In genomic region chr20:59147197-59147596, GRCh38 we compare ENCODE assay signal across 15 cellular contexts. TPM values are rescaled to one million over a fixed set of nuclear protein-coding genes. Genes with fewer than 3 reads are reported as not detected.
DNase-seq lines count a peak whose midpoint lies in the region; ATAC-seq, FAIRE-seq and TF ChIP-seq lines count a peak whose summit lies in the region.
"Had no signal": no experiment of that assay in that cellular context is flagged by ENCODE, and none has a peak within 500 bp of the region (broad histone marks: within the 10 kb centered on the region; RNA-seq: fewer than 3 reads in every experiment).

No MANE protein-coding gene starts in this region.

- POLR2A ChIA-PET in CD4-positive, alpha-beta T cell (lab: Charles Lee), result interaction anchor here (0.7 to 11.4 kb wide), 13 partner anchors 10 to 115 kb away, joined by 3 to 203 read pairs (median 8); partner anchors contain the start of genes ATP5F1E and ZNF831
- POLR2A ChIA-PET in A673 (lab: Charles Lee; ENCODE audit: low non-redundant PET), result no interaction called here

- H3K9me3 Mint-ChIP-seq in CD4-positive, alpha-beta T cell, result peaks cover 3% of the 10 kb centered on the region
- H3K9me3 Mint-ChIP-seq in activated CD8-positive, alpha-beta memory T cell treated with anti-CD3 and anti-CD28 coated beads, Interleukin-2, amount 10 ng/mL, durations not matched to agents 7 days and 5 days (ENCODE audit: low read depth), result no peaks in the 10 kb centered on the region
- no peaks in the 10 kb centered on the region for H3K9me3 Mint-ChIP-seq in Calu3 (ENCODE audit: low read depth, unreplicated experiment)

- CTCF ChIA-PET in CD4-positive, alpha-beta T cell (lab: Charles Lee), result interaction anchor here (1.2 to 2.4 kb wide), 7 partner anchors 12 to 61 kb away, joined by 7 to 13 read pairs (median 10); partner anchors contain the start of gene ZNF831
- CTCF ChIA-PET in activated CD8-positive, alpha-beta memory T cell treated with anti-CD3 and anti-CD28 coated beads, Interleukin-2, amount 10 ng/mL, durations not matched to agents 7 days and 5 days (lab: Charles Lee), result interaction anchor here (0.9 to 2.1 kb wide), 4 partner anchors 13 to 276 kb away, joined by 3 to 10 read pairs (median 6); no protein-coding TSS in a partner anchor
- CTCF ChIA-PET in A673 (lab: Charles Lee) (no interaction called here), Calu3 (lab: Charles Lee) (no interaction called here)

- intact Hi-C loops in CD4-positive, alpha-beta T cell (cut with DNase I, micrococcal nuclease), result loop anchor here (2.0 to 5.0 kb wide), 6 partner anchors 14 to 840 kb away; partner anchors contain the start of gene RAB22A (in 1 of the 2)
- intact Hi-C loops in cardiac septum (cut with DNase I) (no loop called here), A673 (cut with micrococcal nuclease; ENCODE audit: unreplicated experiment) (no loop called here), Calu3 (cut with micrococcal nuclease; ENCODE audit: unreplicated experiment) (no loop called here)

- H3K4me1 ChIP-seq in skeletal muscle tissue (ENCODE audit: control insufficient read depth in 3 of 3, insufficient read depth in 3 of 3, low read length in 3 of 3) (peaks cover 21 to 31% (median 29%) of the 10 kb centered on the region in 3 donors), A673 (ENCODE audit: insufficient read depth, low read length, poor library complexity, severe bottlenecking) (no peaks in the 10 kb centered on the region)

- H3K36me3 ChIP-seq in skeletal muscle tissue (ENCODE audit: control insufficient read depth in 3 of 3, insufficient read depth in 3 of 3, low read length in 3 of 3), result no peaks in the 10 kb centered on the region
- no peaks in the 10 kb centered on the region for H3K36me3 ChIP-seq in A673 (ENCODE audit: insufficient read depth, low read length, poor library complexity, severe bottlenecking)

- H3K9me3 ChIP-seq in CD4-positive, alpha-beta T cell (ENCODE audit: control insufficient read depth, low read length), result no peaks in the 10 kb centered on the region
- H3K9me3 ChIP-seq in skeletal muscle tissue (ENCODE audit: control insufficient read depth in 3 of 3, low read length in 3 of 3) (no peaks in the 10 kb centered on the region), A673 (ENCODE audit: low read depth, low read length, poor library complexity, severe bottlenecking) (no peaks in the 10 kb centered on the region)
- H3K9me3 ChIP-seq: mucosa of descending colon had no signal

- no peaks in the 10 kb centered on the region for H3K27me3 Mint-ChIP-seq in CD4-positive, alpha-beta T cell
- no peaks in the 10 kb centered on the region for H3K27me3 Mint-ChIP-seq in activated CD8-positive, alpha-beta memory T cell treated with anti-CD3 and anti-CD28 coated beads, Interleukin-2, amount 10 ng/mL, durations not matched to agents 7 days and 5 days
- peaks cover 94% of the 10 kb centered on the region for H3K27me3 Mint-ChIP-seq in Calu3 (ENCODE audit: unreplicated experiment)

- no peak for ATAC-seq in CD4-positive, alpha-beta T cell (ENCODE audit: poor library complexity)
- no peak for ATAC-seq in activated CD8-positive, alpha-beta memory T cell treated with anti-CD3 and anti-CD28 coated beads, Interleukin-2, amount 10 ng/mL, durations not matched to agents 7 days and 5 days
- ATAC-seq: mucosa of descending colon had no signal

- DNase-seq in CD4-positive, alpha-beta T cell, result no peak
- no peak for DNase-seq in activated CD8-positive, alpha-beta memory T cell treated with anti-CD3 and anti-CD28 coated beads, Interleukin-2, amount 10 ng/mL, durations not matched to agents 7 days and 5 days
- DNase-seq in cardiac septum (ENCODE audit: low spot score), result peak; percentile 59
- no peak for DNase-seq in urothelium cell line (ENCODE audit: low spot score)
- no peak for DNase-seq in NCI-H2171 (lab: John Stamatoyannopoulos, UW)
- DNase-seq in A673 (ENCODE audit: low spot score), result no peak
- no peak for DNase-seq in Calu3
- DNase-seq: C1 segment of cervical spinal cord, GF-D8, hippocampal formation, mucosa of descending colon, NCI-H2029 had no signal

- peaks cover 44% of the 10 kb centered on the region for H3K36me3 Mint-ChIP-seq in CD4-positive, alpha-beta T cell (ENCODE audit: low read depth)
- peaks cover 4% of the 10 kb centered on the region for H3K36me3 Mint-ChIP-seq in activated CD8-positive, alpha-beta memory T cell treated with anti-CD3 and anti-CD28 coated beads, Interleukin-2, amount 10 ng/mL, durations not matched to agents 7 days and 5 days
- no peaks in the 10 kb centered on the region for H3K36me3 Mint-ChIP-seq in Calu3 (ENCODE audit: insufficient read depth, unreplicated experiment)

- peak overlapping the region; percentile 70 for H3K27ac ChIP-seq in CD4-positive, alpha-beta T cell (ENCODE audit: low read depth, low read length)
- H3K27ac ChIP-seq in skeletal muscle tissue (ENCODE audit: low read depth, low read length), result peak overlapping the region; percentile 69
- H3K27ac ChIP-seq in A673 (ENCODE audit: low read depth, low read length, poor library complexity, severe bottlenecking), result no peak overlapping the region

- peak overlapping the region in 1 of 3 donors; percentile 5 for H3K4me3 ChIP-seq in skeletal muscle tissue (ENCODE audit: low read length in 3 of 3)
- no peak overlapping the region for H3K4me3 ChIP-seq in A673 (ENCODE audit: low read depth, low read length, poor library complexity, severe bottlenecking)
- H3K4me3 ChIP-seq: mucosa of descending colon had no signal

- BruUV-seq in A673 (replicated peaks; lab: Mats Ljungman, UMichigan) (no TSS peak), Calu3 (replicated peaks; lab: Mats Ljungman, UMichigan) (no TSS peak)

- no peak for FAIRE-seq in urothelium cell line (lab: Jason Lieb, UNC)
- FAIRE-seq: endometrium had no signal

- no peak for TF ChIP-seq CTCF in CD4-positive, alpha-beta T cell (IDR thresholded peaks at IDR 0.05)
- no peak for TF ChIP-seq CTCF in A673 (conservative IDR thresholded peaks at IDR 0.05; ENCODE audit: low read depth, low read length)
- no peak for TF ChIP-seq CTCF in Calu3 (IDR thresholded peaks at IDR 0.05; ENCODE audit: unreplicated experiment)

- H3K27ac Mint-ChIP-seq in CD4-positive, alpha-beta T cell, result peak overlapping the region; percentile 97
- H3K27ac Mint-ChIP-seq in activated CD8-positive, alpha-beta memory T cell treated with anti-CD3 and anti-CD28 coated beads, Interleukin-2, amount 10 ng/mL, durations not matched to agents 7 days and 5 days, result peak overlapping the region; percentile 55
- H3K27ac Mint-ChIP-seq in Calu3 (ENCODE audit: unreplicated experiment), result no peak overlapping the region

- H3K9ac ChIP-seq in skeletal muscle tissue (ENCODE audit: low read depth in 1 of 3, low read length in 3 of 3), result peak overlapping the region in 1 of 3 donors; percentile 23

- H3K4me3 Mint-ChIP-seq in CD4-positive, alpha-beta T cell, result peak overlapping the region; percentile 92
- peak overlapping the region; percentile 56 for H3K4me3 Mint-ChIP-seq in activated CD8-positive, alpha-beta memory T cell treated with anti-CD3 and anti-CD28 coated beads, Interleukin-2, amount 10 ng/mL, durations not matched to agents 7 days and 5 days
- no peak overlapping the region for H3K4me3 Mint-ChIP-seq in Calu3 (ENCODE audit: low read depth, unreplicated experiment)

- peaks cover 81% of the 10 kb centered on the region for H3K4me1 Mint-ChIP-seq in CD4-positive, alpha-beta T cell (ENCODE audit: low read depth)
- peaks cover 81% of the 10 kb centered on the region for H3K4me1 Mint-ChIP-seq in activated CD8-positive, alpha-beta memory T cell treated with anti-CD3 and anti-CD28 coated beads, Interleukin-2, amount 10 ng/mL, durations not matched to agents 7 days and 5 days
- H3K4me1 Mint-ChIP-seq in Calu3 (ENCODE audit: low read depth, unreplicated experiment), result no peaks in the 10 kb centered on the region

- H3K27me3 ChIP-seq in CD4-positive, alpha-beta T cell (ENCODE audit: control insufficient read depth, insufficient read depth, low read length), result no peaks in the 10 kb centered on the region
- peaks cover 0 to 3% (median 0%) of the 10 kb centered on the region in 3 donors for H3K27me3 ChIP-seq in skeletal muscle tissue (ENCODE audit: control insufficient read depth in 3 of 3, insufficient read depth in 3 of 3, low read length in 3 of 3)
- peaks cover 3% of the 10 kb centered on the region for H3K27me3 ChIP-seq in A673 (replicated peaks; ENCODE audit: insufficient read depth, low read depth, low read length, poor library complexity)

RNA-seq across cellular contexts. Expression of gene ZNF831, which starts 16.4 kb away (rescaled TPM):
- total RNA-seq in CD4-positive, alpha-beta T cell, result 10 to 100 TPM; 24.9 to 25.9 TPM
- total RNA-seq in activated CD8-positive, alpha-beta memory T cell treated with anti-CD3 and anti-CD28 coated beads, Interleukin-2, amount 10 ng/mL, durations not matched to agents 7 days and 5 days, result 10 to 100 TPM in 1 of 2 experiments, 1 to 10 TPM in 1; 7.9 to 10.2 TPM
- 0.05 TPM for total RNA-seq in cardiac septum
- total RNA-seq in skeletal muscle tissue, result under 0.01 TPM
- total RNA-seq in A673 (2021), result not detected in 2 replicates
- not detected in 2 replicates for total RNA-seq in Calu3 (2022)
- total RNA-seq: renal cortical epithelial cell had no signal

Comparison
In these comparisons a context has a peak if more than half of its experiments do, and no peak if none do; other contexts are left out.
1. CTCF ChIA-PET loops: an anchor here in CD4-positive, alpha-beta T cell (1.2 to 2.4 kb wide) and activated CD8-positive, alpha-beta memory T cell treated with anti-CD3 and anti-CD28 coated beads, Interleukin-2, amount 10 ng/mL, durations not matched to agents 7 days and 5 days (0.9 to 2.1 kb wide); none called in A673 and Calu3.
2. intact Hi-C loops: an anchor here in CD4-positive, alpha-beta T cell (2.0 to 5.0 kb wide); none called in cardiac septum, A673 and Calu3.